23 cellular contexts compared by ENCODE assay signal in genomic region chr7:37046680-37047079, GRCh38.
DNase-seq lines count a peak whose midpoint lies in the region; ATAC-seq and TF ChIP-seq lines count a peak whose summit lies in the region.
"Had no signal": no experiment of that assay in that cellular context is flagged by ENCODE, and none has a peak within 500 bp of the region (broad histone marks: within the 10 kb centered on the region; RNA-seq: fewer than 3 reads in every experiment).

No MANE protein-coding gene starts in this region.

- DNase-seq in activated T-cell treated with anti-CD3 and anti-CD28 coated beads, Interleukin-2, amount 50 U/mL, for 72 hours: no peak
- no peak for DNase-seq in activated T-cell treated with anti-CD3 and anti-CD28 coated beads, Interleukin-2, amount 50 U/mL, for 4 hours
- DNase-seq in Panc1 (ENCODE audit: low read depth, low spot score) (no peak), endodermal cell (no peak), pons (ENCODE audit: low spot score) (peak; percentile 60), amygdala (lab: John Stamatoyannopoulos, UW) (no peak), OCI-M1 (lab: John Stamatoyannopoulos, UW) (no peak)
- DNase-seq: CD8-positive, alpha-beta T cell; DND-41; Karpas-422; MV-4-11; NCI-H1105 treated with DMSO at 0.1 percent for 48 hours; NCI-H2029 treated with DMSO at 0.1 percent for 48 hours; NCI-H345; NCI-H524; NCI-H774; NK-92 treated with Interleukin-12 subunit alpha and Interleukin-12 subunit beta, amount 100 ng/mL, for 24 hours; SJCRH30 had no signal

- no peak for ATAC-seq in activated T-cell treated with anti-CD3 and anti-CD28 coated beads, Interleukin-2, amount 50 U/mL, for 72 hours (replicated peaks in 1 of 2)
- no peak for ATAC-seq in activated T-cell treated with anti-CD3 and anti-CD28 coated beads, Interleukin-2, amount 50 U/mL, for 4 hours
- ATAC-seq in Panc1 (no peak), GM21786 (IDR thresholded peaks at IDR 0.05; ENCODE audit: unreplicated experiment) (no peak)
- ATAC-seq: CD8-positive, alpha-beta T cell; GM12878; HCT116 had no signal

- CTCF ChIA-PET in Panc1 (lab: Charles Lee): no interaction called here

- peaks cover 3 to 6% of the 10 kb centered on the region in 2 donors for H3K36me3 Mint-ChIP-seq in activated T-cell treated with anti-CD3 and anti-CD28 coated beads, Interleukin-2, amount 50 U/mL, for 72 hours (ENCODE audit: insufficient read depth in 2 of 2)
- H3K36me3 Mint-ChIP-seq in activated T-cell treated with anti-CD3 and anti-CD28 coated beads, Interleukin-2, amount 50 U/mL, for 4 hours (ENCODE audit: insufficient read depth): peaks cover 29% of the 10 kb centered on the region
- H3K36me3 Mint-ChIP-seq in endodermal cell (ENCODE audit: low read depth): peaks cover 5% of the 10 kb centered on the region

- H3K9me3 Mint-ChIP-seq in activated T-cell treated with anti-CD3 and anti-CD28 coated beads, Interleukin-2, amount 50 U/mL, for 72 hours: no peaks in the 10 kb centered on the region
- H3K9me3 Mint-ChIP-seq in activated T-cell treated with anti-CD3 and anti-CD28 coated beads, Interleukin-2, amount 50 U/mL, for 4 hours: peaks cover 3% of the 10 kb centered on the region
- no peaks in the 10 kb centered on the region for H3K9me3 Mint-ChIP-seq in endodermal cell
- H3K9me3 Mint-ChIP-seq: CD8-positive, alpha-beta T cell had no signal

- intact Hi-C loops in Panc1 (cut with micrococcal nuclease; ENCODE audit: unreplicated experiment): no loop called here

- H3K4me3 ChIP-seq in Panc1 (ENCODE audit: low read depth in 2 of 2, low read length in 2 of 2): no peak overlapping the region
- no peak overlapping the region for H3K4me3 ChIP-seq in endodermal cell (ENCODE audit: low read length)
- H3K4me3 ChIP-seq: BLaER1 treated with 17β-estradiol and CSF1 and Interleukin-3, amounts not matched to agents 10 nM and 100 nM; GM12878; SJCRH30 had no signal

- H3K36me3 ChIP-seq in Panc1 (ENCODE audit: control insufficient read depth, insufficient read depth, low read length) (no peaks in the 10 kb centered on the region), endodermal cell (ENCODE audit: control insufficient read depth, insufficient read depth, low read length) (no peaks in the 10 kb centered on the region)
- H3K36me3 ChIP-seq: SJCRH30 had no signal

- TF ChIP-seq CTCF in Panc1 (IDR thresholded peaks at IDR 0.05) (no peak), endodermal cell (conservative IDR thresholded peaks at IDR 0.05) (no peak)

- in situ Hi-C loops in Panc1 (cut with HindIII; ENCODE audit: low pct_unique_long_range_greater_than_20kb, low sequenced_read_pairs): no loop called here

- no peaks in the 10 kb centered on the region for H3K4me1 Mint-ChIP-seq in activated T-cell treated with anti-CD3 and anti-CD28 coated beads, Interleukin-2, amount 50 U/mL, for 72 hours (ENCODE audit: low read depth)
- H3K4me1 Mint-ChIP-seq in activated T-cell treated with anti-CD3 and anti-CD28 coated beads, Interleukin-2, amount 50 U/mL, for 4 hours (ENCODE audit: low read depth): peaks cover 7% of the 10 kb centered on the region
- peaks cover 16% of the 10 kb centered on the region for H3K4me1 Mint-ChIP-seq in endodermal cell

- POLR2A ChIA-PET in Panc1 (lab: Charles Lee): no interaction called here

- BruUV-seq in Panc1 (replicated peaks; lab: Mats Ljungman, UMichigan): no TSS peak

- H3K9ac ChIP-seq in endodermal cell (ENCODE audit: extremely low read depth, low read length, poor library complexity, severe bottlenecking): no peak overlapping the region
- H3K9ac ChIP-seq: BLaER1 treated with 17β-estradiol and CSF1 and Interleukin-3, amounts not matched to agents 10 nM and 100 nM had no signal

- H3K27ac ChIP-seq in Panc1 (ENCODE audit: low read length) (peak overlapping the region; percentile 15; the same call in 1 of the 2 replicates), endodermal cell (ENCODE audit: low read depth, low read length) (no peak overlapping the region)
- H3K27ac ChIP-seq: 22Rv1; BLaER1 treated with 17β-estradiol and CSF1 and Interleukin-3, amounts not matched to agents 10 nM and 100 nM; SJCRH30 had no signal

- H3K27ac Mint-ChIP-seq in activated T-cell treated with anti-CD3 and anti-CD28 coated beads, Interleukin-2, amount 50 U/mL, for 72 hours: peak overlapping the region; percentile 24
- peak overlapping the region; percentile 23 for H3K27ac Mint-ChIP-seq in endodermal cell
- H3K27ac Mint-ChIP-seq: CD8-positive, alpha-beta T cell had no signal

- H3K27me3 Mint-ChIP-seq in activated T-cell treated with anti-CD3 and anti-CD28 coated beads, Interleukin-2, amount 50 U/mL, for 72 hours (ENCODE audit: low read depth): no peaks in the 10 kb centered on the region
- H3K27me3 Mint-ChIP-seq in activated T-cell treated with anti-CD3 and anti-CD28 coated beads, Interleukin-2, amount 50 U/mL, for 4 hours (ENCODE audit: low read depth): no peaks in the 10 kb centered on the region
- H3K27me3 Mint-ChIP-seq in endodermal cell (ENCODE audit: insufficient read depth): no peaks in the 10 kb centered on the region

- H3K9me3 ChIP-seq in Panc1 (ENCODE audit: control insufficient read depth, insufficient read depth, low read depth, low read length) (no peaks in the 10 kb centered on the region; the same call in 1 of the 2 replicates), endodermal cell (ENCODE audit: control insufficient read depth, low read length) (no peaks in the 10 kb centered on the region)
- H3K9me3 ChIP-seq: BLaER1 treated with 17β-estradiol and CSF1 and Interleukin-3, amounts not matched to agents 10 nM and 100 nM; SJCRH30 had no signal

- no peaks in the 10 kb centered on the region for H3K27me3 ChIP-seq in Panc1 (ENCODE audit: control insufficient read depth, insufficient read depth, low read length)
- H3K27me3 ChIP-seq in endodermal cell (ENCODE audit: control insufficient read depth, insufficient read depth, low read length, poor library complexity, severe bottlenecking): no peaks in the 10 kb centered on the region
- H3K27me3 ChIP-seq: BLaER1 treated with 17β-estradiol and CSF1 and Interleukin-3, amounts not matched to agents 10 nM and 100 nM; SJCRH30 had no signal

- H3K4me1 ChIP-seq in Panc1 (ENCODE audit: control insufficient read depth, insufficient read depth, low read length): no peaks in the 10 kb centered on the region
- peaks cover 7% of the 10 kb centered on the region for H3K4me1 ChIP-seq in endodermal cell (ENCODE audit: control insufficient read depth, insufficient read depth, low read length)
- H3K4me1 ChIP-seq: SJCRH30 had no signal

- H3K4me3 Mint-ChIP-seq in activated T-cell treated with anti-CD3 and anti-CD28 coated beads, Interleukin-2, amount 50 U/mL, for 72 hours: no peak overlapping the region
- no peak overlapping the region for H3K4me3 Mint-ChIP-seq in activated T-cell treated with anti-CD3 and anti-CD28 coated beads, Interleukin-2, amount 50 U/mL, for 4 hours
- no peak overlapping the region for H3K4me3 Mint-ChIP-seq in endodermal cell
- H3K4me3 Mint-ChIP-seq: CD8-positive, alpha-beta T cell had no signal
